ENCODE assay signal across 2 cellular contexts in the genomic region with DNA sequence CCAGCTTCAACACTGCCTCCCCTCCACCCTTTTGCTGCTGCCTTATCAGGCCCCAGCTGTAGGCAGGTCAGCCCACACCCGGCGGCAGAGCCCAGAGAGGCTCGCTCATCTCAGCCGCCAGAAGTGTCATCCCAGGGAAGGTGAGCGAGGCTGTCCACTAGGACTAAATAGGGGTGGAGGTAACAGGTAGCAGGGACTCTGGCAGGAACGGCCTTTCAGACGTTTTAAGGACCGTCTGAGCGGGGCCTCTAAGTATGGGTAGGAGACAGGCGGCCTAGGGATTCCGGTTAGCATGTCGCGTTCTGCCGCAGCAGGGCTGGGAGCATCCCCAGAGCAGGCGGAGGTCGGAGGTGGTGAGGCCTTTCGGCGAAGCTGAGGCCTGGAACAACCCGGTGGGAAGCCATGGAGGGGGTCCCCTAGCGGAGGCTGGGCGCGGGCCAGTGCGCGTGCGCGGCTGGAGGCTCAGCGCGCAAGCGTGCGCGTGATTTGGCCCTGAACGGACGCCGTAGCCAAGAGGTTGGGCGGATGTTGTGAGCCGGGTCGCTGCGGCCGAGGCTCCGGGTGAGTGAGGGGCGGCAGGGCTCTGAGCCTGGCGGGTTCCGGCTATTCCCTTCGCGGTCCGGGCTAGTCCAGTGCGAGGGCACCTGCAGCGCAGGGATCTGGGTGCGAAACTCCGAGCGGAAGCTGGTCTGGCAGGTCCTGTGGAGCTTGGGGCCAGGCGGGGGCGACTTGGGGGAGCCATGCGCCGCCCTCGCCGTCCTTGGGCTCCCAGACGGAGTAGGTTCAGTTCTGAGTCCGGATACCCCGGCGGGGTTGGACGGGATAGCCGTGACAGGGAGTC.
TF ChIP-seq lines count a peak whose summit lies in the region.

MST1 (minus strand) TSS at position 429 of the 841 bp plus-strand sequence. CDS start 783 bp downstream, outside the sequence.
RNF123 (plus strand) TSS at position 512 of the 841 bp plus-strand sequence. CDS start 1,609 bp downstream, outside the sequence.

TF ChIP-seq in WTC11, 78 proteins besides CTCF, POLR2A, EP300 and RAD21 (continued from another document and continues in another):
- TF ChIP-seq PREB (CRISPR knock-in tag; IDR thresholded peaks at IDR 0.05; ENCODE audit: borderline replicate concordance) (no peak), ATF1 (CRISPR knock-in tag; IDR thresholded peaks at IDR 0.05) (no peak), ZNF396 (CRISPR knock-in tag; IDR thresholded peaks at IDR 0.05; ENCODE audit: borderline replicate concordance) (no peak), NR3C1 (CRISPR knock-in tag; conservative IDR thresholded peaks at IDR 0.05; ENCODE audit: low read depth) (0 out of 2 replicates have a peak, but pooled peaks have one; percentile 65), NFYB (CRISPR knock-in tag; conservative IDR thresholded peaks at IDR 0.05; ENCODE audit: low read depth) (no peak), ZNF219 (CRISPR knock-in tag; IDR thresholded peaks at IDR 0.05; ENCODE audit: borderline replicate concordance) (no peak), STAT6 (CRISPR knock-in tag; conservative IDR thresholded peaks at IDR 0.05; ENCODE audit: low read depth) (no peak), JAZF1 (CRISPR knock-in tag; IDR thresholded peaks at IDR 0.05) (no peak), JUN (CRISPR knock-in tag; IDR thresholded peaks at IDR 0.05) (no peak), ELF4 (CRISPR knock-in tag; IDR thresholded peaks at IDR 0.05; ENCODE audit: low read depth) (no peak), ERG (CRISPR knock-in tag; IDR thresholded peaks at IDR 0.05) (no peak), SOX15 (CRISPR knock-in tag; IDR thresholded peaks at IDR 0.05) (no peak)
- TF ChIP-seq, protein P1, sequence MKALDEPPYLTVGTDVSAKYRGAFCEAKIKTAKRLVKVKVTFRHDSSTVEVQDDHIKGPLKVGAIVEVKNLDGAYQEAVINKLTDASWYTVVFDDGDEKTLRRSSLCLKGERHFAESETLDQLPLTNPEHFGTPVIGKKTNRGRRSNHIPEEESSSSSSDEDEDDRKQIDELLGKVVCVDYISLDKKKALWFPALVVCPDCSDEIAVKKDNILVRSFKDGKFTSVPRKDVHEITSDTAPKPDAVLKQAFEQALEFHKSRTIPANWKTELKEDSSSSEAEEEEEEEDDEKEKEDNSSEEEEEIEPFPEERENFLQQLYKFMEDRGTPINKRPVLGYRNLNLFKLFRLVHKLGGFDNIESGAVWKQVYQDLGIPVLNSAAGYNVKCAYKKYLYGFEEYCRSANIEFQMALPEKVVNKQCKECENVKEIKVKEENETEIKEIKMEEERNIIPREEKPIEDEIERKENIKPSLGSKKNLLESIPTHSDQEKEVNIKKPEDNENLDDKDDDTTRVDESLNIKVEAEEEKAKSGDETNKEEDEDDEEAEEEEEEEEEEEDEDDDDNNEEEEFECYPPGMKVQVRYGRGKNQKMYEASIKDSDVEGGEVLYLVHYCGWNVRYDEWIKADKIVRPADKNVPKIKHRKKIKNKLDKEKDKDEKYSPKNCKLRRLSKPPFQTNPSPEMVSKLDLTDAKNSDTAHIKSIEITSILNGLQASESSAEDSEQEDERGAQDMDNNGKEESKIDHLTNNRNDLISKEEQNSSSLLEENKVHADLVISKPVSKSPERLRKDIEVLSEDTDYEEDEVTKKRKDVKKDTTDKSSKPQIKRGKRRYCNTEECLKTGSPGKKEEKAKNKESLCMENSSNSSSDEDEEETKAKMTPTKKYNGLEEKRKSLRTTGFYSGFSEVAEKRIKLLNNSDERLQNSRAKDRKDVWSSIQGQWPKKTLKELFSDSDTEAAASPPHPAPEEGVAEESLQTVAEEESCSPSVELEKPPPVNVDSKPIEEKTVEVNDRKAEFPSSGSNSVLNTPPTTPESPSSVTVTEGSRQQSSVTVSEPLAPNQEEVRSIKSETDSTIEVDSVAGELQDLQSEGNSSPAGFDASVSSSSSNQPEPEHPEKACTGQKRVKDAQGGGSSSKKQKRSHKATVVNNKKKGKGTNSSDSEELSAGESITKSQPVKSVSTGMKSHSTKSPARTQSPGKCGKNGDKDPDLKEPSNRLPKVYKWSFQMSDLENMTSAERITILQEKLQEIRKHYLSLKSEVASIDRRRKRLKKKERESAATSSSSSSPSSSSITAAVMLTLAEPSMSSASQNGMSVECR (CRISPR knock-in tag; IDR thresholded peaks at IDR 0.05; ENCODE audit: borderline replicate concordance), result peak; percentile 84; the same call in 1 of the 2 replicates

TF ChIP-seq in HepG2, 621 proteins besides CTCF, POLR2A, EP300 and RAD21 (continues in another document):
- TF ChIP-seq ZBTB33 (CRISPR knock-in tag; IDR thresholded peaks at IDR 0.05), result no peak; the same call in 1 of the 2 replicates
- peak; percentile 63; the same call in 1 of the 2 replicates for TF ChIP-seq ISL2 (CRISPR knock-in tag; IDR thresholded peaks at IDR 0.05)
- TF ChIP-seq DNMT1 (CRISPR knock-in tag; IDR thresholded peaks at IDR 0.05), result peak; percentile 73; the same call in 1 of the 2 replicates
- no peak for TF ChIP-seq MIXL1 (CRISPR knock-in tag; IDR thresholded peaks at IDR 0.05)
- no peak for TF ChIP-seq CHCHD3 (CRISPR knock-in tag; IDR thresholded peaks at IDR 0.05)
- TF ChIP-seq SP4 (CRISPR knock-in tag; IDR thresholded peaks at IDR 0.05), result peak; percentile 85
- no peak for TF ChIP-seq NCOR1 (IDR thresholded peaks at IDR 0.05; ENCODE audit: borderline replicate concordance, low read length)
- TF ChIP-seq, protein P2, sequence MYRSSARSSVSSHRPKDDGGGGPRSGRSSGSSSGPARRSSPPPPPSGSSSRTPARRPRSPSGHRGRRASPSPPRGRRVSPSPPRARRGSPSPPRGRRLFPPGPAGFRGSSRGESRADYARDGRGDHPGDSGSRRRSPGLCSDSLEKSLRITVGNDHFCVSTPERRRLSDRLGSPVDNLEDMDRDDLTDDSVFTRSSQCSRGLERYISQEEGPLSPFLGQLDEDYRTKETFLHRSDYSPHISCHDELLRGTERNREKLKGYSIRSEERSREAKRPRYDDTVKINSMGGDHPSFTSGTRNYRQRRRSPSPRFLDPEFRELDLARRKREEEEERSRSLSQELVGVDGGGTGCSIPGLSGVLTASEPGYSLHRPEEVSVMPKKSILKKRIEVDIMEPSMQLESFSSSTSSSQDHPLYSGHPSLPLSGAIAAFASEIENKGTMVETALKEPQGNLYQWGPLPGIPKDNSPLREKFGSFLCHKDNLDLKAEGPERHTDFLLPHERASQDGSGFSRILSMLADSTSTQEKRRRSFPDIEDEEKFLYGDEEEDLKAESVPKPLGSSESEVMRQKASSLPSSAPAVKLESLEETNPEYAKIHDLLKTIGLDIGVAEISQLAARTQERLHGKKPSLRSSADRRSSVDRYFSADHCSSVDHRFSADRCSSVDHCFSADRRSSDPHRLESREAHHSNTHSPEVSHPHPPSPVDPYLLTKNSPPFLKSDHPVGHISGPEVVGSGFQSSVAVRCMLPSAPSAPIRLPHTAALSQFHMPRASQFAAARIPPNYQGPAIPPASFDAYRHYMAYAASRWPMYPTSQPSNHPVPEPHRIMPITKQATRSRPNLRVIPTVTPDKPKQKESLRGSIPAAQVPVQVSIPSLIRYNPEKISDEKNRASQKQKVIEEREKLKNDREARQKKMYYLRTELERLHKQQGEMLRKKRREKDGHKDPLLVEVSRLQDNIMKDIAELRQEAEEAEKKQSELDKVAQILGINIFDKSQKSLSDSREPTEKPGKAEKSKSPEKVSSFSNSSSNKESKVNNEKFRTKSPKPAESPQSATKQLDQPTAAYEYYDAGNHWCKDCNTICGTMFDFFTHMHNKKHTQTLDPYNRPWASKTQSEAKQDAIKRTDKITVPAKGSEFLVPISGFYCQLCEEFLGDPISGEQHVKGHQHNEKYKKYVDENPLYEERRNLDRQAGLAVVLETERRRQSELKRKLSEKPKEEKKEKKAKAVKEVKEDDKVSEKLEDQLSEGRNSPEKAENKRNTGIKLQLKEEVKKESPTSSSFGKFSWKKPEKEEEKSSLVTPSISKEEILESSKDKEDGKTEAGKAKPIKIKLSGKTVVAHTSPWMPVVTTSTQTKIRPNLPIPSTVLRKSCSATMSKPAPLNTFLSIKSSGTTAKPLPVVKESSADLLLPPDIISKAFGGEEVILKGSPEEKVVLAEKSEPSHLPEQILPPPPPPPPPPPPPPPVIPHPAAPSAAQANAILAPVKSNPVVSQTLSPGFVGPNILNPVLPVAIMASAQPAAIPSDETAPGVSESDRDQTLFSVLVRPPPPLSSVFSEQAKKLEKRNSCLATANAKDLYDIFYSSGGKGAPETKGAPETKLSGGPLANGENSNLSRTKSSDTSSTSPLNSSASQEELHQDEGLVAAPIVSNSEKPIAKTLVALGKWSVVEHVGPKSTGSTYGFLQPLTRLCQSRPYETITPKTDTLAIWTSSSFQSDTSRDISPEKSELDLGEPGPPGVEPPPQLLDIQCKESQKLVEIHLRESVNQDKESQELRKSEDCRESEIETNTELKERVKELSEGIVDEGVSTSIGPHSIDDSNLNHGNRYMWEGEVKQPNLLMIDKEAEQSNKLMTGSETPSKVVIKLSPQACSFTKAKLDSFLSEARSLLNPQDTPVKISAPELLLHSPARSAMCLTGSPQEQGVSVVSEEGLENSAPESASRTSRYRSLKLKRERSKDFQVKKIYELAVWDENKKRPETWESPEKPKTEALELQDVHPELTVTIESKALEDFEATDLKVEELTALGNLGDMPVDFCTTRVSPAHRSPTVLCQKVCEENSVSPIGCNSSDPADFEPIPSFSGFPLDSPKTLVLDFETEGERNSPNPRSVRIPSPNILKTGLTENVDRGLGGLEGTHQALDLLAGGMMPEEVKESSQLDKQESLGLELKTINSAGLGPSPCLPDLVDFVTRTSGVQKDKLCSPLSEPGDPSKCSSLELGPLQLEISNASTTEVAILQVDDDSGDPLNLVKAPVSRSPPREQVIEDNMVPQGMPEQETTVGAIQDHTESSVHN (CRISPR knock-in tag; IDR thresholded peaks at IDR 0.05), result no peak; the same call in 1 of the 2 replicates
- TF ChIP-seq, protein P3, sequence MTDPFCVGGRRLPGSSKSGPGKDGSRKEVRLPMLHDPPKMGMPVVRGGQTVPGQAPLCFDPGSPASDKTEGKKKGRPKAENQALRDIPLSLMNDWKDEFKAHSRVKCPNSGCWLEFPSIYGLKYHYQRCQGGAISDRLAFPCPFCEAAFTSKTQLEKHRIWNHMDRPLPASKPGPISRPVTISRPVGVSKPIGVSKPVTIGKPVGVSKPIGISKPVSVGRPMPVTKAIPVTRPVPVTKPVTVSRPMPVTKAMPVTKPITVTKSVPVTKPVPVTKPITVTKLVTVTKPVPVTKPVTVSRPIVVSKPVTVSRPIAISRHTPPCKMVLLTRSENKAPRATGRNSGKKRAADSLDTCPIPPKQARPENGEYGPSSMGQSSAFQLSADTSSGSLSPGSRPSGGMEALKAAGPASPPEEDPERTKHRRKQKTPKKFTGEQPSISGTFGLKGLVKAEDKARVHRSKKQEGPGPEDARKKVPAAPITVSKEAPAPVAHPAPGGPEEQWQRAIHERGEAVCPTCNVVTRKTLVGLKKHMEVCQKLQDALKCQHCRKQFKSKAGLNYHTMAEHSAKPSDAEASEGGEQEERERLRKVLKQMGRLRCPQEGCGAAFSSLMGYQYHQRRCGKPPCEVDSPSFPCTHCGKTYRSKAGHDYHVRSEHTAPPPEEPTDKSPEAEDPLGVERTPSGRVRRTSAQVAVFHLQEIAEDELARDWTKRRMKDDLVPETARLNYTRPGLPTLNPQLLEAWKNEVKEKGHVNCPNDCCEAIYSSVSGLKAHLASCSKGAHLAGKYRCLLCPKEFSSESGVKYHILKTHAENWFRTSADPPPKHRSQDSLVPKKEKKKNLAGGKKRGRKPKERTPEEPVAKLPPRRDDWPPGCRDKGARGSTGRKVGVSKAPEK (CRISPR knock-in tag; IDR thresholded peaks at IDR 0.05; ENCODE audit: borderline replicate concordance), result no peak
- TF ChIP-seq, protein P4, sequence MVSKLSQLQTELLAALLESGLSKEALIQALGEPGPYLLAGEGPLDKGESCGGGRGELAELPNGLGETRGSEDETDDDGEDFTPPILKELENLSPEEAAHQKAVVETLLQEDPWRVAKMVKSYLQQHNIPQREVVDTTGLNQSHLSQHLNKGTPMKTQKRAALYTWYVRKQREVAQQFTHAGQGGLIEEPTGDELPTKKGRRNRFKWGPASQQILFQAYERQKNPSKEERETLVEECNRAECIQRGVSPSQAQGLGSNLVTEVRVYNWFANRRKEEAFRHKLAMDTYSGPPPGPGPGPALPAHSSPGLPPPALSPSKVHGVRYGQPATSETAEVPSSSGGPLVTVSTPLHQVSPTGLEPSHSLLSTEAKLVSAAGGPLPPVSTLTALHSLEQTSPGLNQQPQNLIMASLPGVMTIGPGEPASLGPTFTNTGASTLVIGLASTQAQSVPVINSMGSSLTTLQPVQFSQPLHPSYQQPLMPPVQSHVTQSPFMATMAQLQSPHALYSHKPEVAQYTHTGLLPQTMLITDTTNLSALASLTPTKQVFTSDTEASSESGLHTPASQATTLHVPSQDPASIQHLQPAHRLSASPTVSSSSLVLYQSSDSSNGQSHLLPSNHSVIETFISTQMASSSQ (IDR thresholded peaks at IDR 0.05; ENCODE audit: low read depth), result no peak
- TF ChIP-seq, protein P4 (CRISPR knock-in tag; IDR thresholded peaks at IDR 0.05; ENCODE audit: borderline replicate concordance), result peak; percentile 77; the same call in 1 of the 2 replicates
- TF ChIP-seq, protein P5, sequence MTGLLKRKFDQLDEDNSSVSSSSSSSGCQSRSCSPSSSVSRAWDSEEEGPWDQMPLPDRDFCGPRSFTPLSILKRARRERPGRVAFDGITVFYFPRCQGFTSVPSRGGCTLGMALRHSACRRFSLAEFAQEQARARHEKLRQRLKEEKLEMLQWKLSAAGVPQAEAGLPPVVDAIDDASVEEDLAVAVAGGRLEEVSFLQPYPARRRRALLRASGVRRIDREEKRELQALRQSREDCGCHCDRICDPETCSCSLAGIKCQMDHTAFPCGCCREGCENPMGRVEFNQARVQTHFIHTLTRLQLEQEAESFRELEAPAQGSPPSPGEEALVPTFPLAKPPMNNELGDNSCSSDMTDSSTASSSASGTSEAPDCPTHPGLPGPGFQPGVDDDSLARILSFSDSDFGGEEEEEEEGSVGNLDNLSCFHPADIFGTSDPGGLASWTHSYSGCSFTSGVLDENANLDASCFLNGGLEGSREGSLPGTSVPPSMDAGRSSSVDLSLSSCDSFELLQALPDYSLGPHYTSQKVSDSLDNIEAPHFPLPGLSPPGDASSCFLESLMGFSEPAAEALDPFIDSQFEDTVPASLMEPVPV (CRISPR knock-in tag; IDR thresholded peaks at IDR 0.05), result peak; percentile 77
